ENCODE assay signal across 33 cellular contexts in the genomic region with DNA sequence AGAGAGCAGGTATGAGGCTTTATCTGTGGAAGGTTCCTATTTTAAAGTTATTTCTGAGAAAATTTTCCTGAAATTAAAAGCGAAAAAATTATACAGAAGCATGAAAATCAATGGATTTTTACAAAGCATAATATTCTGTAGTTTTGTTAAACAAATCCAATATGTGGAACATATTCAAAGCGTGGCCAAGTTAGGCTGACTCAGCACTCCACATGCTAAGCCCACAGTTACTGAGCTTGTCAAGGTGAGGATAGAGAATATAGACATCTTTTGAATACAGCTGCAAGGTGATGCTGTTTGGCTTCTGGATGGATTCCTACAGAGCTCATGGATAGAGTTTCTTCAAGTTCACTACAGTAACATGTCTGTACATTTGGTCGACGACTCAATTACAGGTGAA.
"Had no signal": no experiment of that assay in that cellular context is flagged by ENCODE, and none has a peak within 500 bp of the region (broad histone marks: within the 10 kb centered on the region; RNA-seq: fewer than 3 reads in every experiment).

No MANE protein-coding gene starts in this region.

- H3K4me3 ChIP-seq: adrenal gland, ascending aorta, body of pancreas, breast epithelium, cardiac muscle cell had no signal

- FAIRE-seq: astrocyte, bronchial epithelial cell, colon had no signal

- H3K4me1 ChIP-seq: adrenal gland, ascending aorta, body of pancreas, breast epithelium had no signal

- H3K27me3 ChIP-seq: adrenal gland, ascending aorta, body of pancreas, brain microvascular endothelial cell, breast epithelium, cardiac muscle cell had no signal

- H3K36me3 ChIP-seq: adrenal gland, ascending aorta, brain microvascular endothelial cell, breast epithelium, cardiac muscle cell had no signal

- ATAC-seq: activated naive CD4-positive, alpha-beta T cell treated with anti-CD3 and anti-CD28 coated beads, Interleukin-2, amount 50 U/mL, for 72 hours; activated naive CD8-positive, alpha-beta T cell treated with anti-CD3 and anti-CD28 coated beads, Interleukin-2, amount 50 U/mL, for 24 hours; activated T-cell treated with anti-CD3 and anti-CD28 coated beads, Interleukin-2, amount 50 U/mL, for 4 hours; activated T-cell treated with anti-CD3 and anti-CD28 coated beads, Interleukin-2, amount 50 U/mL, for 72 hours; activated T-helper 17 cell treated with anti-CD3 and anti-CD28 coated beads, Interleukin-2, amount 50 U/mL, for 72 hours; body of pancreas had no signal

- H3K9me3 ChIP-seq: adrenal gland, ascending aorta, body of pancreas, breast epithelium had no signal

- H3K27ac ChIP-seq: adrenal gland, ascending aorta, body of pancreas, brain microvascular endothelial cell, breast epithelium, cardiac muscle cell had no signal

- DNase-seq: activated effector memory CD4-positive, alpha-beta T cell treated with anti-CD3 and anti-CD28 coated beads, Interleukin-2, amount 50 U/mL, for 16 hours; activated effector memory CD4-positive, alpha-beta T cell treated with Interleukin-2 at 50 U/mL for 16 hours; activated gamma-delta T cell; activated gamma-delta T cell treated with Interleukin-2 at 50 U/mL for 16 hours; activated naive CD4-positive, alpha-beta T cell; activated naive CD4-positive, alpha-beta T cell treated with anti-CD3 and anti-CD28 coated beads for 36 hours; activated naive CD4-positive, alpha-beta T cell treated with anti-CD3 and anti-CD28 coated beads, Interleukin-2, amount 10 ng/mL, durations not matched to agents 7 days and 5 days; activated naive CD4-positive, alpha-beta T cell treated with anti-CD3 and anti-CD28 coated beads, Interleukin-2, amount 50 U/mL, for 16 hours; activated naive CD4-positive, alpha-beta T cell treated with Interleukin-2 at 50 U/mL for 16 hours; activated naive CD8-positive, alpha-beta T cell treated with anti-CD3 and anti-CD28 coated beads for 36 hours; activated naive CD8-positive, alpha-beta T cell treated with anti-CD3 and anti-CD28 coated beads, Interleukin-2, amount 10 ng/mL, durations not matched to agents 7 days and 5 days; activated naive CD8-positive, alpha-beta T cell treated with anti-CD3 and anti-CD28 coated beads, Interleukin-2, amount 50 U/mL, for 24 hours; activated T-cell treated with anti-CD3 and anti-CD28 coated beads, Interleukin-2, amount 50 U/mL, for 4 hours; activated T-cell treated with anti-CD3 and anti-CD28 coated beads, Interleukin-2, amount 50 U/mL, for 48 hours; activated T-cell treated with anti-CD3 and anti-CD28 coated beads, Interleukin-2, amount 50 U/mL, for 72 hours; adrenal gland; amniotic stem cell; amygdala; anterior cingulate cortex; aorta; body of pancreas; brain microvascular endothelial cell; caudate nucleus; central memory CD4-positive, alpha-beta T cell; cerebellar nuclear complex had no signal
